Comparison of ENCODE assay signal across 8 cellular contexts in genomic region chrX:52995135-52995973, GRCh38. TPM values are rescaled to one million over a fixed set of nuclear protein-coding genes. Genes with fewer than 3 reads are reported as not detected.
DNase-seq lines count a peak whose midpoint lies in the region; ATAC-seq and TF ChIP-seq lines count a peak whose summit lies in the region.

No MANE protein-coding gene starts in this region.

- peak overlapping the region; percentile 85 for H3K9ac ChIP-seq in SK-N-MC (ENCODE audit: insufficient read length)

- peak overlapping the region; percentile 88 to 96 for H3K27ac Mint-ChIP-seq in activated naive CD4-positive, alpha-beta T cell treated with anti-CD3 and anti-CD28 coated beads, Interleukin-2, amount 50 U/mL, for 72 hours

- H3K36me3 ChIP-seq in SK-N-MC (ENCODE audit: insufficient read depth, low read length) (no peaks in the 10 kb centered on the region), thoracic aorta (no peaks in the 10 kb centered on the region)

- H3K36me3 Mint-ChIP-seq in activated naive CD4-positive, alpha-beta T cell treated with anti-CD3 and anti-CD28 coated beads, Interleukin-2, amount 50 U/mL, for 72 hours, result peaks cover 0 to 12% of the 10 kb centered on the region in 2 donors

- peak overlapping the region; percentile 84 for H3K4me3 ChIP-seq in GM08714 (ENCODE audit: low read length)
- H3K4me3 ChIP-seq in NB4 (ENCODE audit: low read depth, low read length), result peak overlapping the region; percentile 89
- peak overlapping the region; percentile 89 for H3K4me3 ChIP-seq in SK-N-MC
- H3K4me3 ChIP-seq in thoracic aorta, result peak overlapping the region; percentile 74

- no peaks in the 10 kb centered on the region for H3K27me3 ChIP-seq in thoracic aorta (replicated peaks; ENCODE audit: insufficient read depth)

- ATAC-seq in HG02571 (IDR thresholded peaks at IDR 0.05; ENCODE audit: unreplicated experiment) (peak; percentile 96), omental fat pad (ENCODE audit: low FRiP score) (peak; percentile 94), thoracic aorta (ENCODE audit: insufficient number of reproducible peaks, low FRiP score, low read depth) (peak; percentile 96)
- peak; percentile 97 to 98 for ATAC-seq in activated naive CD4-positive, alpha-beta T cell treated with anti-CD3 and anti-CD28 coated beads, Interleukin-2, amount 50 U/mL, for 72 hours

- TF ChIP-seq CTCF in NB4 (IDR thresholded peaks at IDR 0.05; ENCODE audit: low read depth, low read length) (peak; percentile 52), omental fat pad (IDR thresholded peaks at IDR 0.05) (peak in 1 of 3 donors; percentile 38), thoracic aorta (IDR thresholded peaks at IDR 0.05) (peak; percentile 75)

- peaks cover 8 to 12% of the 10 kb centered on the region in 2 donors for H3K4me1 ChIP-seq in thoracic aorta (ENCODE audit: control insufficient read depth in 1 of 2, low read depth in 2 of 2)

- H3K9me3 ChIP-seq in SK-N-MC (ENCODE audit: low read depth, low read length) (no peaks in the 10 kb centered on the region), thoracic aorta (no peaks in the 10 kb centered on the region)

- DNase-seq in NB4 (ENCODE audit: low read depth) (peak; percentile 96), SK-N-MC (ENCODE audit: low read depth, low spot score) (peak; percentile 58), glomerular visceral epithelial cell (ENCODE audit: extremely low spot score) (peak; percentile 93), omental fat pad (ENCODE audit: low spot score) (peak; percentile 56), thoracic aorta (ENCODE audit: low spot score) (peak; percentile 64)
- peak; percentile 78 to 93 for DNase-seq in activated naive CD4-positive, alpha-beta T cell treated with anti-CD3 and anti-CD28 coated beads, Interleukin-2, amount 50 U/mL, for 72 hours (ENCODE audit: low spot score in 2 of 2)

- H3K27ac ChIP-seq in SK-N-MC (peak overlapping the region; percentile 90), thoracic aorta (peak overlapping the region; percentile 84 to 87)

- no peaks in the 10 kb centered on the region for H3K9me3 Mint-ChIP-seq in activated naive CD4-positive, alpha-beta T cell treated with anti-CD3 and anti-CD28 coated beads, Interleukin-2, amount 50 U/mL, for 72 hours

- peak; percentile 52 for TF ChIP-seq POLR2A in NB4 (IDR thresholded peaks at IDR 0.05; ENCODE audit: extremely low read depth, insufficient read length)

RNA-seq across cellular contexts. Expression of gene FAM156A, which starts 37.0 kb away (rescaled TPM):
- 10 to 100 TPM; 28.8 to 47.1 TPM for total RNA-seq in activated naive CD4-positive, alpha-beta T cell treated with anti-CD3 and anti-CD28 coated beads, Interleukin-2, amount 50 U/mL, for 72 hours
- 10 to 100 TPM in 3 of 4 donors, 1 to 10 TPM in 1; 9.0 to 43.8 (median 15.2) TPM for total RNA-seq in omental fat pad
- 10 to 100 TPM; 44.3 to 55.7 TPM for total RNA-seq in thoracic aorta

RNA-seq across cellular contexts. Expression of gene GPR173, which starts 53.2 kb away (rescaled TPM):
- total RNA-seq in activated naive CD4-positive, alpha-beta T cell treated with anti-CD3 and anti-CD28 coated beads, Interleukin-2, amount 50 U/mL, for 72 hours, result under 1 TPM; 0.11 to 0.14 TPM
- total RNA-seq in omental fat pad, result 1 to 10 TPM in 3 of 4 donors, under 1 TPM in 1; 0.72 to 2.0 (median 1.6) TPM
- 1 to 10 TPM; 2.3 to 2.7 TPM for total RNA-seq in thoracic aorta

Comparison
In these comparisons a context has a peak if more than half of its experiments do, and no peak if none do; other contexts are left out.
1. Peak in every context shown above with its lines: DNase-seq, ATAC-seq, H3K4me3 ChIP-seq and H3K27ac ChIP-seq.